ENCODE assay signal across 1 cellular context in the genomic region with DNA sequence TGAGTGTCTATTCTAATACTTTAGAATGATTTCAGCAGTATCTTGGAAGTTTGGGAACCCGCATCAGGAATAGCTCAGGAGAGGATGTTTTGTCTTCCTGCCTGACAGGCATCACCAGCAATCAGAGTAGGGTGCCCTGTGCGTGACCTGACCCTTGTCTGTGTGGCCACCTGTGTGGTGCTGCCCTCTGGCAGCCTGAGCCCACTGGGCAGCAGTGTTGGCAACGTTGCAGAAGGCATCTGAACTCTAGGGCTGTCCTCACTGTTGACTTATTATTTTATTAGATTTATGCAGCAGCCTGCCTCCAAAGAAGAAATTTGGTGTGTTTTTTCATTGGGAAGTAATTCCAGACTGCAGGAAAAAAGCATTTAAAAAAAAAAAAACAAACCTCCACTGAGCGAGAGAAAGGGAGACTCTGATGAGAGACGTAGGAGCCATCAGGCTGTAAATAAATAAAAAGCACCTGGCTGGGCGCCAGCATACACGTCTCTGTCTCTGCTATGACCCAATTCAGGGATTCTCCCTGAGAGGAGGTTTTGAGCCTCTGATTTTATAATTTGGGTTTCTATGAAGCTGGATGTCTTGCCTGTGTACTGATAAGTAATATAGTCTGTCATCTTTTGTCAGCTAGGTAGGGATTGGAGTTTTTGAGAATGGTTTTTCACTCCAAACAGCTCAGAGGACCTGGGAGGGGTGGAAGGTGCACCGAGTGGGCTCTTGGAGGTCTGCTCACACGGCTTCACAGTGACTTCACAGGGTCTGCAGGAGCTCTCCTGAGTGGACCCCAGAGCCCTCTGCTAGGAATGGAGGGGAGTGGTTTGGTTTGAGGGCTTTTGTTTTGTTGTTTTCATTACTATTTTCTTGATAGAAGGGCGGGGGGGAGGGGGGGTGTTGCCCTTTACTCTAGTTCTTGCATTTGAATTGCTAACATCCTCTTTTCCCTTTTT.
TF ChIP-seq lines count a peak whose summit lies in the region.

No MANE protein-coding gene starts in this region.

TF ChIP-seq in A549, 52 proteins besides CTCF, POLR2A, EP300 and RAD21:
- TF ChIP-seq, protein P1, sequence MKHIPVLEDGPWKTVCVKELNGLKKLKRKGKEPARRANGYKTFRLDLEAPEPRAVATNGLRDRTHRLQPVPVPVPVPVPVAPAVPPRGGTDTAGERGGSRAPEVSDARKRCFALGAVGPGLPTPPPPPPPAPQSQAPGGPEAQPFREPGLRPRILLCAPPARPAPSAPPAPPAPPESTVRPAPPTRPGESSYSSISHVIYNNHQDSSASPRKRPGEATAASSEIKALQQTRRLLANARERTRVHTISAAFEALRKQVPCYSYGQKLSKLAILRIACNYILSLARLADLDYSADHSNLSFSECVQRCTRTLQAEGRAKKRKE (CRISPR knock-in tag; IDR thresholded peaks at IDR 0.05; ENCODE audit: low read depth), result no peak
